Comparison of ENCODE assay signal across 10 cellular contexts in the genomic region with DNA sequence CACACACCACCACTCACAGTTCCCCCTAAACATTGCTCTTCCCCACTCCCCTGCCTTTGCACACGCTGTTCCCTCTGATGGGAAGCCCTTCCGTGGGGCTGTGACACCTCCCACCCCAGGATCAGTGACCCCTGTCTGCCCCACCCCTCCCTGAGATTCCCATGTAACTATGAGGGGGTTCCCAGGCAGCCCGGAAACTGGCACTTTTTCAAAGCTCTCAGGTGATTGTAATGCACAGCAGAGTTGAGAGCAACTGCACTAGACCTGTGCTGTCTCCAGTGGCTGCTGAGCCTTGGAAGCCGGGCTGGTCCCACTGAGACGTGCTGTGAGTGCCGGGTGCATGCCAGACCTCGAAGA. TPM values are rescaled to one million over a fixed set of nuclear protein-coding genes. Genes with fewer than 3 reads are reported as not detected.
DNase-seq lines count a peak whose midpoint lies in the region; ATAC-seq, FAIRE-seq and TF ChIP-seq lines count a peak whose summit lies in the region.
"Had no signal": no experiment of that assay in that cellular context is flagged by ENCODE, and none has a peak within 500 bp of the region (broad histone marks: within the 10 kb centered on the region; RNA-seq: fewer than 3 reads in every experiment).

No MANE protein-coding gene starts in this region.

- POLR2A ChIA-PET in CD8-positive, alpha-beta T cell (lab: Charles Lee): no interaction called here

- no peak overlapping the region for H2AFZ ChIP-seq in keratinocyte (ENCODE audit: control insufficient read depth, low read length)

- no peaks in the 10 kb centered on the region for H3K9me1 ChIP-seq in keratinocyte (ENCODE audit: control insufficient read depth, extremely low read depth, insufficient read depth, low read length)

- no peaks in the 10 kb centered on the region for H3K27me3 Mint-ChIP-seq in activated naive CD4-positive, alpha-beta T cell treated with anti-CD3 and anti-CD28 coated beads, Interleukin-2, amount 10 ng/mL, durations not matched to agents 7 days and 5 days
- no peaks in the 10 kb centered on the region for H3K27me3 Mint-ChIP-seq in CD8-positive, alpha-beta T cell (ENCODE audit: low read depth)

- no peak for TF ChIP-seq POLR2A in Peyer's patch (IDR thresholded peaks at IDR 0.05)
- TF ChIP-seq POLR2A in upper lobe of left lung (IDR thresholded peaks at IDR 0.05): no peak

- H3K4me3 ChIP-seq in Peyer's patch (no peak overlapping the region), keratinocyte (ENCODE audit: control insufficient read depth in 2 of 3, extremely low read depth in 1 of 3, insufficient read depth in 2 of 3, low read depth in 1 of 3, low read length in 3 of 3) (no peak overlapping the region), upper lobe of left lung (no peak overlapping the region)
- H3K4me3 ChIP-seq in CD8-positive, alpha-beta T cell (ENCODE audit: low read depth, low read length): no peak overlapping the region
- H3K4me3 ChIP-seq: SK-N-MC had no signal

- H3K79me2 ChIP-seq in keratinocyte (ENCODE audit: control insufficient read depth, insufficient read depth, low read length): no peaks in the 10 kb centered on the region

- TF ChIP-seq CTCF in Peyer's patch (IDR thresholded peaks at IDR 0.05): no peak
- no peak for TF ChIP-seq CTCF in keratinocyte (optimal IDR thresholded peaks at IDR 0.05 in 1 of 3, IDR thresholded peaks at IDR 0.05 in 1 of 3, conservative IDR thresholded peaks at IDR 0.05 in 1 of 3; ENCODE audit: extremely low read depth in 1 of 3, insufficient read depth in 2 of 3, low read length in 3 of 3)
- TF ChIP-seq CTCF in upper lobe of left lung (IDR thresholded peaks at IDR 0.05): no peak
- TF ChIP-seq CTCF in CD8-positive, alpha-beta T cell (IDR thresholded peaks at IDR 0.05): no peak

- H3K27ac ChIP-seq in Peyer's patch: no peak overlapping the region
- no peak overlapping the region for H3K27ac ChIP-seq in keratinocyte (ENCODE audit: control insufficient read depth, insufficient read depth, low read length)
- no peak overlapping the region for H3K27ac ChIP-seq in upper lobe of left lung
- no peak overlapping the region for H3K27ac ChIP-seq in CD8-positive, alpha-beta T cell (ENCODE audit: low read depth, low read length)
- H3K27ac ChIP-seq: epithelial cell of prostate, SK-N-MC had no signal

- no peak overlapping the region for H3K9ac ChIP-seq in keratinocyte (ENCODE audit: control insufficient read depth, extremely low read depth, insufficient read depth, low read length)

- 44 to 55% methylated on average over 7 of the region's 7 CpGs for WGBS in upper lobe of left lung, 2 donors

- no peak overlapping the region for H3K4me3 Mint-ChIP-seq in activated naive CD4-positive, alpha-beta T cell treated with anti-CD3 and anti-CD28 coated beads, Interleukin-2, amount 10 ng/mL, durations not matched to agents 7 days and 5 days
- H3K4me3 Mint-ChIP-seq in CD8-positive, alpha-beta T cell: no peak overlapping the region

- FAIRE-seq in keratinocyte (lab: Jason Lieb, UNC): no peak

- no peaks in the 10 kb centered on the region for H3K9me3 Mint-ChIP-seq in activated naive CD4-positive, alpha-beta T cell treated with anti-CD3 and anti-CD28 coated beads, Interleukin-2, amount 10 ng/mL, durations not matched to agents 7 days and 5 days
- no peaks in the 10 kb centered on the region for H3K9me3 Mint-ChIP-seq in CD8-positive, alpha-beta T cell

- no peaks in the 10 kb centered on the region for H3K36me3 ChIP-seq in Peyer's patch
- no peaks in the 10 kb centered on the region for H3K36me3 ChIP-seq in keratinocyte (ENCODE audit: control insufficient read depth in 2 of 2, extremely low read depth in 1 of 2, insufficient read depth in 2 of 2, low read length in 2 of 2)
- no peaks in the 10 kb centered on the region for H3K36me3 ChIP-seq in upper lobe of left lung
- H3K36me3 ChIP-seq in CD8-positive, alpha-beta T cell (ENCODE audit: insufficient read depth, low read length): no peaks in the 10 kb centered on the region

- peak in 1 of 2 donors; percentile 0 for ATAC-seq in upper lobe of left lung (ENCODE audit: low FRiP score in 2 of 2)
- ATAC-seq in CD8-positive, alpha-beta T cell: no peak

- H3K27ac Mint-ChIP-seq in activated naive CD4-positive, alpha-beta T cell treated with anti-CD3 and anti-CD28 coated beads, Interleukin-2, amount 10 ng/mL, durations not matched to agents 7 days and 5 days: no peak overlapping the region
- H3K27ac Mint-ChIP-seq in CD8-positive, alpha-beta T cell: no peak overlapping the region

- no peak for TF ChIP-seq EP300 in upper lobe of left lung (IDR thresholded peaks at IDR 0.05)

- DNase-seq in activated naive CD4-positive, alpha-beta T cell treated with anti-CD3 and anti-CD28 coated beads, Interleukin-2, amount 10 ng/mL, durations not matched to agents 7 days and 5 days: peak; percentile 20
- DNase-seq in activated naive CD4-positive, alpha-beta T cell treated with Interleukin-2 at 50 U/mL for 16 hours: no peak
- peak in 2 of 3 donors; percentile 53 to 57 for DNase-seq in Peyer's patch
- peak; percentile 15 for DNase-seq in keratinocyte (ENCODE audit: low read depth, low spot score)
- DNase-seq in upper lobe of left lung: peak; percentile 37 to 78
- no peak for DNase-seq in NAMALWA (ENCODE audit: low spot score)
- no peak for DNase-seq in CD8-positive, alpha-beta T cell
- DNase-seq in NCI-H345 (lab: John Stamatoyannopoulos, UW): no peak

- H3K4me1 Mint-ChIP-seq in activated naive CD4-positive, alpha-beta T cell treated with anti-CD3 and anti-CD28 coated beads, Interleukin-2, amount 10 ng/mL, durations not matched to agents 7 days and 5 days: no peaks in the 10 kb centered on the region
- H3K4me1 Mint-ChIP-seq in CD8-positive, alpha-beta T cell (ENCODE audit: low read depth): no peaks in the 10 kb centered on the region

- CTCF ChIA-PET in activated naive CD4-positive, alpha-beta T cell treated with anti-CD3 and anti-CD28 coated beads, Interleukin-2, amount 10 ng/mL, durations not matched to agents 7 days and 5 days (lab: Charles Lee): no interaction called here
- CTCF ChIA-PET in CD8-positive, alpha-beta T cell (lab: Charles Lee): interaction anchor here (1.6 kb wide), 1 partner anchor 9 kb away, joined by 3 read pairs; no protein-coding TSS in a partner anchor

- H3K4me2 ChIP-seq in keratinocyte (ENCODE audit: control insufficient read depth, extremely low read depth, insufficient read depth, low read depth, low read length): no peak overlapping the region

- H3K4me1 ChIP-seq in Peyer's patch (peaks cover 0 to 12% (median 3%) of the 10 kb centered on the region in 4 donors), keratinocyte (ENCODE audit: control insufficient read depth, extremely low read depth, insufficient read depth, low read length) (peaks cover 39% of the 10 kb centered on the region), upper lobe of left lung (peaks cover 4 to 17% (median 14%) of the 10 kb centered on the region in 4 donors)
- H3K4me1 ChIP-seq in CD8-positive, alpha-beta T cell (ENCODE audit: insufficient read depth, low read length): no peaks in the 10 kb centered on the region

- intact Hi-C loops in CD8-positive, alpha-beta T cell (cut with DNase I, micrococcal nuclease): no loop called here

- no peaks in the 10 kb centered on the region for H3K36me3 Mint-ChIP-seq in activated naive CD4-positive, alpha-beta T cell treated with anti-CD3 and anti-CD28 coated beads, Interleukin-2, amount 10 ng/mL, durations not matched to agents 7 days and 5 days
- H3K36me3 Mint-ChIP-seq in CD8-positive, alpha-beta T cell: no peaks in the 10 kb centered on the region

- H3K27me3 ChIP-seq in Peyer's patch: no peaks in the 10 kb centered on the region
- no peaks in the 10 kb centered on the region for H3K27me3 ChIP-seq in keratinocyte (ENCODE audit: control insufficient read depth, extremely low read depth, insufficient read depth, low read length)
- no peaks in the 10 kb centered on the region for H3K27me3 ChIP-seq in upper lobe of left lung
- no peaks in the 10 kb centered on the region for H3K27me3 ChIP-seq in CD8-positive, alpha-beta T cell (ENCODE audit: insufficient read depth, low read length)

- dilution Hi-C loops in keratinocyte (cut with MboI; ENCODE audit: extremely low pct_ligation_motif_present, low sequenced_read_pairs): no loop called here

- no peaks in the 10 kb centered on the region for H3K9me3 ChIP-seq in Peyer's patch
- no peaks in the 10 kb centered on the region for H3K9me3 ChIP-seq in keratinocyte (ENCODE audit: control insufficient read depth, low read depth, low read length)
- H3K9me3 ChIP-seq in upper lobe of left lung: no peaks in the 10 kb centered on the region
- no peaks in the 10 kb centered on the region for H3K9me3 ChIP-seq in CD8-positive, alpha-beta T cell (ENCODE audit: low read length)

- no peaks in the 10 kb centered on the region for H4K20me1 ChIP-seq in keratinocyte (ENCODE audit: control insufficient read depth, extremely low read depth, insufficient read depth, low read length)

RNA-seq across cellular contexts. Expression of a gene that starts 29.8 kb away (rescaled TPM):
- 10 to 100 TPM in 3 of 4 donors, 1 to 10 TPM in 1; 6.6 to 79.9 (median 54.7) TPM for total RNA-seq in Peyer's patch
- polyA plus RNA-seq in keratinocyte: 0.03 to 0.42 TPM (median 0.08 TPM) in 3 replicates
- 0.52 TPM for polyA plus RNA-seq in keratinocyte (2011; ENCODE audit: low read depth)
- polyA plus RNA-seq in keratinocyte (2011; cell fraction: cytosol; rRNA removed): 0.07 and 0.38 TPM in 2 replicates
- polyA plus RNA-seq in keratinocyte (2011; cell fraction: nucleus; rRNA removed): 0.37 and 0.79 TPM in 2 replicates
- 0.30 and 0.93 TPM in 2 replicates for polyA plus RNA-seq in keratinocyte (2012; ENCODE audit: low replicate concordance)
- 0.16 to 0.69 TPM (median 0.52 TPM) in 3 replicates for polyA minus RNA-seq in keratinocyte
- not detected for polyA minus RNA-seq in keratinocyte (2011; cell fraction: cytosol; rRNA and poly(A)+ RNA removed)
- polyA minus RNA-seq in keratinocyte (2011; cell fraction: nucleus; rRNA and poly(A)+ RNA removed): 0.47 and 0.84 TPM in 2 replicates
- 10 to 100 TPM; 39.8 to 91.0 (median 63.2) TPM for total RNA-seq in upper lobe of left lung
- total RNA-seq in CD8-positive, alpha-beta T cell: not detected

RNA-seq across cellular contexts. Expression of a gene that starts 52.3 kb away (rescaled TPM):
- total RNA-seq in Peyer's patch (1 to 10 TPM in 1 of 4 donors, under 1 TPM in 3; 0.18 to 4.1 (median 0.46) TPM), upper lobe of left lung (10 to 100 TPM; 11.6 to 52.4 (median 25.4) TPM)
- 0.07 to 0.16 TPM (median 0.13 TPM) in 3 replicates for polyA plus RNA-seq in keratinocyte
- 0.16 TPM for polyA plus RNA-seq in keratinocyte (2011; ENCODE audit: low read depth)
- polyA plus RNA-seq in keratinocyte (2011; cell fraction: cytosol; rRNA removed): 0.01 and 0.06 TPM in 2 replicates
- 0.14 and 0.35 TPM in 2 replicates for polyA plus RNA-seq in keratinocyte (2011; cell fraction: nucleus; rRNA removed)
- 0.08 and 0.38 TPM in 2 replicates for polyA plus RNA-seq in keratinocyte (2012; ENCODE audit: low replicate concordance)
- 0.13 to 0.16 TPM in 2 of 3 replicates, not detected in the other for polyA minus RNA-seq in keratinocyte
- not detected for polyA minus RNA-seq in keratinocyte (2011; cell fraction: cytosol; rRNA and poly(A)+ RNA removed)
- 0.23 and 0.32 TPM in 2 replicates for polyA minus RNA-seq in keratinocyte (2011; cell fraction: nucleus; rRNA and poly(A)+ RNA removed)
- total RNA-seq in CD8-positive, alpha-beta T cell: under 1 TPM; 0.22 to 0.35 TPM

Comparison
In these comparisons a context has a peak if more than half of its experiments do, and no peak if none do; other contexts are left out.
1. DNase-seq: peak in activated naive CD4-positive, alpha-beta T cell treated with anti-CD3 and anti-CD28 coated beads, Interleukin-2, amount 10 ng/mL, durations not matched to agents 7 days and 5 days (single experiment), Peyer's patch (2 of 3), keratinocyte (single experiment) and upper lobe of left lung (2 of 2); none in activated naive CD4-positive, alpha-beta T cell treated with Interleukin-2 at 50 U/mL for 16 hours (single experiment), NAMALWA (single experiment), CD8-positive, alpha-beta T cell (0 of 7) and NCI-H345 (single experiment).
2. RNA of a gene that starts 29.8 kb away (total RNA-seq): 6.6 to 79.9 TPM in Peyer's patch and 39.8 to 91.0 TPM in upper lobe of left lung; not detected in CD8-positive, alpha-beta T cell; every median in the first group is over 4 times any median in the second.